22 cellular contexts compared by ENCODE assay signal in the genomic region with DNA sequence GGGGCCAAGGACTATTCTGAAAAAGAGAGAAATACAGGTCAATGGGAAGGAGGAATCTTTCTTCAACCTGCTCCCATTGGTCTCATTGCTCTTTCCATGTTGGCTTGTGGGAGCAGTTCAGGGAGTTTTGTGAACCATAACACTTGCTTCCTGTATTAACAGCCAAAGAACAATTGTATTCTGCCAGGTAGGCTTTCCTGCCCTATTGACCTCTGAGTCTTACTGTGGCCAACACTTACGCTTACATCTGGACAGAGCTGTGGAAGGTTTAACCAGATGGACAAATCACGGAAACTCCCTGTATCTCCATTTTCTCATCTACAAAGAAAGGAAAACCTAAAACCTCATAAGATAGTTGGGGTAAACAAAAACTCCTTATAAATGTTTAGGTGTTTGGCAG. TPM values are rescaled to one million over a fixed set of nuclear protein-coding genes. Genes with fewer than 3 reads are reported as not detected.
A peak's percentile ranks its signal among the peaks of the same experiment; 100 is the strongest.
DNase-seq lines count a peak whose midpoint lies in the region; ATAC-seq, FAIRE-seq and TF ChIP-seq lines count a peak whose summit lies in the region.
"Had no signal": no experiment of that assay in that cellular context is flagged by ENCODE, and none has a peak within 500 bp of the region (broad histone marks: within the 10 kb centered on the region; RNA-seq: fewer than 3 reads in every experiment).

No MANE protein-coding gene starts in this region.

- H3K9me3 ChIP-seq in Peyer's patch: no peaks in the 10 kb centered on the region
- H3K9me3 ChIP-seq: BLaER1, Caco-2 had no signal

- intact Hi-C loops in natural killer cell (cut with micrococcal nuclease): no loop called here

- peak; percentile 11 for FAIRE-seq in GM19239 (lab: Jason Lieb, UNC)
- FAIRE-seq: A204.1, G401.6, GM12892, H1 had no signal

- ATAC-seq in GM18861 (IDR thresholded peaks at IDR 0.05; ENCODE audit: unreplicated experiment) (no peak), natural killer cell (no peak)
- ATAC-seq: CD8-positive, alpha-beta T cell had no signal

- TF ChIP-seq CTCF in Peyer's patch (IDR thresholded peaks at IDR 0.05): no peak
- TF ChIP-seq CTCF in natural killer cell (IDR thresholded peaks at IDR 0.05): no peak

- H3K27me3 ChIP-seq in Peyer's patch: no peaks in the 10 kb centered on the region
- H3K27me3 ChIP-seq: BLaER1 had no signal

- no peak for DNase-seq in GM19239 (ENCODE audit: insufficient read length, low spot score)
- DNase-seq in dermis microvascular lymphatic vessel endothelial cell (ENCODE audit: low read depth in 2 of 2): peak; percentile 5 to 9
- peak; percentile 6 to 38 for DNase-seq in lung microvascular endothelial cell (ENCODE audit: low read depth in 2 of 2)
- DNase-seq in Peyer's patch: no peak
- no peak for DNase-seq in natural killer cell
- DNase-seq: Caco-2; CD4-positive, CD25-positive, alpha-beta regulatory T cell; CD8-positive, alpha-beta T cell; DMS153; DND-41; GM23248; H7; HCEC 1CT had no signal

- no peak overlapping the region for H3K27ac ChIP-seq in Peyer's patch
- H3K27ac ChIP-seq: 22Rv1, BLaER1, C4-2B, GM23248 had no signal

- H3K36me3 Mint-ChIP-seq in natural killer cell: no peaks in the 10 kb centered on the region
- H3K36me3 Mint-ChIP-seq: CD4-positive, CD25-positive, alpha-beta regulatory T cell; CD8-positive, alpha-beta T cell had no signal

- no peaks in the 10 kb centered on the region for H3K36me3 ChIP-seq in Peyer's patch
- H3K36me3 ChIP-seq: BLaER1 had no signal

- no peaks in the 10 kb centered on the region for H3K4me1 Mint-ChIP-seq in natural killer cell
- H3K4me1 Mint-ChIP-seq: B cell had no signal

- no peak for TF ChIP-seq POLR2A in Peyer's patch (IDR thresholded peaks at IDR 0.05)

- no peak overlapping the region for H3K4me3 ChIP-seq in Peyer's patch
- H3K4me3 ChIP-seq: BLaER1, GM23248 had no signal

- no peak overlapping the region for H3K27ac Mint-ChIP-seq in natural killer cell
- H3K27ac Mint-ChIP-seq: B cell; CD4-positive, CD25-positive, alpha-beta regulatory T cell; CD8-positive, alpha-beta T cell had no signal

- no peaks in the 10 kb centered on the region for H3K9me3 Mint-ChIP-seq in natural killer cell
- H3K9me3 Mint-ChIP-seq: CD8-positive, alpha-beta T cell had no signal

- no peaks in the 10 kb centered on the region for H3K4me1 ChIP-seq in Peyer's patch
- H3K4me1 ChIP-seq: BLaER1, Caco-2 had no signal

- H3K4me3 Mint-ChIP-seq in natural killer cell: no peak overlapping the region
- H3K4me3 Mint-ChIP-seq: B cell; CD4-positive, CD25-positive, alpha-beta regulatory T cell; CD8-positive, alpha-beta T cell had no signal

- peaks cover 0 to 10% of the 10 kb centered on the region in 2 donors for H3K27me3 Mint-ChIP-seq in natural killer cell (ENCODE audit: low read depth in 2 of 2)
- H3K27me3 Mint-ChIP-seq: B cell; CD4-positive, CD25-positive, alpha-beta regulatory T cell had no signal

RNA-seq across cellular contexts. Expression of a gene that starts 30.7 kb away (rescaled TPM):
- 8.3 and 14.9 TPM in 2 replicates for total RNA-seq in dermis microvascular lymphatic vessel endothelial cell
- 10.0 and 12.7 TPM in 2 replicates for total RNA-seq in lung microvascular endothelial cell
- total RNA-seq in Peyer's patch: 10 to 100 TPM; 22.3 to 29.9 (median 27.8) TPM
- total RNA-seq in natural killer cell: 10 to 100 TPM in 2 of 3 donors, 1 to 10 TPM in 1; 7.2 to 19.1 (median 14.4) TPM

Comparison
In these comparisons a context has a peak if more than half of its experiments do, and no peak if none do; other contexts are left out.
1. DNase-seq: peak in dermis microvascular lymphatic vessel endothelial cell (2 of 2) and lung microvascular endothelial cell (2 of 2); none in GM19239 (single experiment), Peyer's patch (0 of 3) and natural killer cell (single experiment).